Comparison of ENCODE assay signal across 1 cellular context in genomic region chr4:5964030-5964429, GRCh38.
TF ChIP-seq lines count a peak whose summit lies in the region.

No MANE protein-coding gene starts in this region.

TF ChIP-seq in WTC11, 78 proteins besides CTCF, POLR2A, EP300 and RAD21 (continued from another document):
- no peak for TF ChIP-seq AFF4 (CRISPR knock-in tag; IDR thresholded peaks at IDR 0.05; ENCODE audit: borderline replicate concordance)
- TF ChIP-seq PRDM15 (CRISPR knock-in tag; IDR thresholded peaks at IDR 0.05), result no peak
- TF ChIP-seq RORB (CRISPR knock-in tag; IDR thresholded peaks at IDR 0.05), result no peak
